ENCODE assay signal across 14 cellular contexts in genomic region chr6:16134430-16134829, GRCh38. TPM values are rescaled to one million over a fixed set of nuclear protein-coding genes. Genes with fewer than 3 reads are reported as not detected.
DNase-seq lines count a peak whose midpoint lies in the region; ATAC-seq and TF ChIP-seq lines count a peak whose summit lies in the region.
"Had no signal": no experiment of that assay in that cellular context is flagged by ENCODE, and none has a peak within 500 bp of the region (broad histone marks: within the 10 kb centered on the region; RNA-seq: fewer than 3 reads in every experiment).

No MANE protein-coding gene starts in this region.

- H3K79me2 ChIP-seq in DOHH2 (ENCODE audit: control insufficient read depth, low read length) = peaks cover 99% of the 10 kb centered on the region

- H3K36me3 ChIP-seq in BLaER1 (peaks cover 51% of the 10 kb centered on the region), DOHH2 (ENCODE audit: control insufficient read depth, low read length) (peaks cover 96% of the 10 kb centered on the region), ascending aorta (peaks cover 0 to 13% of the 10 kb centered on the region in 2 donors), neutrophil (peaks cover 42% of the 10 kb centered on the region)
- H3K36me3 ChIP-seq: ovary had no signal

- no peak for DNase-seq in ascending aorta (ENCODE audit: low spot score in 2 of 2)
- no peak for DNase-seq in dermis blood vessel endothelial cell
- no peak for DNase-seq in SK-N-DZ (ENCODE audit: low spot score)
- DNase-seq: activated CD4-positive, alpha-beta T cell treated with anti-CD3 and anti-CD28 coated beads for 1 hour; DND-41; NCI-H146; NCI-H510A treated with DMSO at 0.1 percent for 48 hours; ovary; T-helper 1 cell had no signal

- H3K4me1 ChIP-seq in BLaER1 = peaks cover 72% of the 10 kb centered on the region
- H3K4me1 ChIP-seq in DOHH2 (ENCODE audit: control insufficient read depth, low read length) = peaks cover 66% of the 10 kb centered on the region
- peaks cover 6 to 63% of the 10 kb centered on the region in 2 donors for H3K4me1 ChIP-seq in ascending aorta
- peaks cover 32 to 64% of the 10 kb centered on the region in 2 experiments for H3K4me1 ChIP-seq in neutrophil (ENCODE audit: control insufficient read depth in 1 of 2, insufficient read depth in 1 of 2, low read depth in 1 of 2, low read length in 1 of 2)

- no peaks in the 10 kb centered on the region for H3F3A ChIP-seq in DOHH2 (ENCODE audit: control insufficient read depth, insufficient read depth)

- no peaks in the 10 kb centered on the region for H3K9me2 ChIP-seq in DOHH2 (replicated peaks; ENCODE audit: control insufficient read depth, low read length)

- no peaks in the 10 kb centered on the region for H3K27me3 ChIP-seq in BLaER1
- no peaks in the 10 kb centered on the region for H3K27me3 ChIP-seq in DOHH2 (ENCODE audit: control insufficient read depth, low read length)
- H3K27me3 ChIP-seq in ascending aorta = no peaks in the 10 kb centered on the region
- no peaks in the 10 kb centered on the region for H3K27me3 ChIP-seq in neutrophil
- H3K27me3 ChIP-seq: ovary had no signal

- TF ChIP-seq CTCF in DOHH2 (IDR thresholded peaks at IDR 0.05; ENCODE audit: low read depth, low read length, poor library complexity, severe bottlenecking) = no peak
- no peak for TF ChIP-seq CTCF in ascending aorta (IDR thresholded peaks at IDR 0.05)
- TF ChIP-seq CTCF in neutrophil (IDR thresholded peaks at IDR 0.05) = no peak

- no peak overlapping the region for H3K27ac ChIP-seq in BLaER1
- no peak overlapping the region for H3K27ac ChIP-seq in DOHH2 (ENCODE audit: low read depth, low read length)
- peak overlapping the region; percentile 34 to 76 for H3K27ac ChIP-seq in ascending aorta
- peak overlapping the region; percentile 64 for H3K27ac ChIP-seq in neutrophil
- H3K27ac ChIP-seq: ovary had no signal

- intact Hi-C loops in ascending aorta (cut with DNase I) = loop anchor here (5.0 to 10.0 kb wide), 3 partner anchors 140 to 887 kb away; partner anchors contain the start of genes ATXN1 and JARID2

- no peak overlapping the region for H3K4me3 ChIP-seq in BLaER1
- H3K4me3 ChIP-seq in DOHH2 (ENCODE audit: low read length) = no peak overlapping the region
- H3K4me3 ChIP-seq in ascending aorta = peak overlapping the region in 1 of 2 donors; percentile 94
- no peak overlapping the region for H3K4me3 ChIP-seq in neutrophil (ENCODE audit: low read depth in 1 of 2, low read length in 1 of 2)
- H3K4me3 ChIP-seq: ovary had no signal

- H3K9me3 ChIP-seq in BLaER1 (no peaks in the 10 kb centered on the region), DOHH2 (ENCODE audit: control insufficient read depth, insufficient read depth, low read length) (no peaks in the 10 kb centered on the region), ascending aorta (no peaks in the 10 kb centered on the region), neutrophil (no peaks in the 10 kb centered on the region)
- H3K9me3 ChIP-seq: ovary had no signal

- peak overlapping the region; percentile 15; the same call in 1 of the 2 replicates for H3K9ac ChIP-seq in BLaER1

- H4K20me1 ChIP-seq in BLaER1 = peaks cover 98% of the 10 kb centered on the region
- peaks cover 71% of the 10 kb centered on the region for H4K20me1 ChIP-seq in DOHH2 (ENCODE audit: control insufficient read depth, insufficient read depth, low read depth, low read length)

- ATAC-seq in GM21528 (IDR thresholded peaks at IDR 0.05; ENCODE audit: low FRiP score, unreplicated experiment) (no peak), HG03175 (IDR thresholded peaks at IDR 0.05; ENCODE audit: unreplicated experiment) (no peak)

- H3K4me2 ChIP-seq in BLaER1 (peak overlapping the region; percentile 74), DOHH2 (ENCODE audit: low read length) (peak overlapping the region; percentile 83)

RNA-seq across cellular contexts. Expression of gene MYLIP, which starts 5.5 kb away (rescaled TPM):
- 36.1 TPM for total RNA-seq in ascending aorta
- 28.4 and 54.8 TPM in 2 replicates for total RNA-seq in dermis blood vessel endothelial cell
- 2.5 and 3.9 TPM in 2 replicates for polyA plus RNA-seq in SK-N-DZ (2014; cell fraction: cytosol; rRNA removed)
- 4.7 and 5.4 TPM in 2 replicates for polyA plus RNA-seq in SK-N-DZ (2014; cell fraction: nucleus; rRNA removed)

Comparison
In these comparisons a context has a peak if more than half of its experiments do, and no peak if none do; other contexts are left out.
1. H3K27ac ChIP-seq: peak in ascending aorta (2 of 2) and neutrophil (single experiment); none in BLaER1 (single experiment) and DOHH2 (single experiment).